Comparison of ENCODE assay signal across 23 cellular contexts in genomic region chr1:45938029-45938428, GRCh38.
"Had no signal": no experiment of that assay in that cellular context is flagged by ENCODE, and none has a peak within 500 bp of the region (broad histone marks: within the 10 kb centered on the region; RNA-seq: fewer than 3 reads in every experiment).

No MANE protein-coding gene starts in this region.

- ATAC-seq: left lobe of liver; natural killer cell treated with Interleukin-12 subunit alpha and Interleukin-12 subunit beta and Interleukin-15 and Interleukin-18, amount 100 ng/mL, for 72 hours; right lobe of liver; stimulated activated naive B cell treated with anti-CD40 and anti-IgM and Interleukin-4, amounts not matched to agents 10 μg/mL and 1 μg/mL and 100 μg/mL, for 72 hours had no signal

- FAIRE-seq: endothelial cell of umbilical vein, keratinocyte, small intestine, urothelium cell line had no signal

- H3K4me3 ChIP-seq: colonic mucosa, esophagus muscularis mucosa, lung, right lobe of liver, thoracic aorta, tibial nerve, upper lobe of left lung had no signal

- H3K4me1 ChIP-seq: colonic mucosa, esophagus muscularis mucosa, parathyroid adenoma, right lobe of liver, tibial nerve, upper lobe of left lung had no signal

- H3K36me3 ChIP-seq: colonic mucosa, neutrophil, right lobe of liver, thoracic aorta, tibial nerve, upper lobe of left lung had no signal

- DNase-seq: colonic mucosa; effector CD8-positive, alpha-beta T cell; endodermal cell; foreskin melanocyte; head of caudate nucleus; naive B cell; right lobe of liver; small intestine; stimulated activated CD4-positive, alpha-beta T cell treated with anti-CD3 and anti-CD28 coated beads, Interleukin-15, amount 100 ng/mL, for 24 hours; stimulated activated CD4-positive, alpha-beta T cell treated with anti-CD3 and anti-CD28 coated beads, Interleukin-2, amount 100 ng/mL, for 48 hours; stimulated activated naive B cell treated with anti-CD40 and anti-IgM and Interleukin-4, amounts not matched to agents 10 μg/mL and 1 μg/mL and 100 μg/mL, for 72 hours; upper lobe of left lung had no signal

- H3K27ac ChIP-seq: colonic mucosa, esophagus muscularis mucosa, neutrophil, parathyroid adenoma, right lobe of liver, thoracic aorta, tibial nerve, upper lobe of left lung had no signal

- H3K9me3 ChIP-seq: colonic mucosa, esophagus muscularis mucosa, neutrophil, right lobe of liver, thoracic aorta had no signal
